Comparison of ENCODE assay signal across 17 cellular contexts in the genomic region with DNA sequence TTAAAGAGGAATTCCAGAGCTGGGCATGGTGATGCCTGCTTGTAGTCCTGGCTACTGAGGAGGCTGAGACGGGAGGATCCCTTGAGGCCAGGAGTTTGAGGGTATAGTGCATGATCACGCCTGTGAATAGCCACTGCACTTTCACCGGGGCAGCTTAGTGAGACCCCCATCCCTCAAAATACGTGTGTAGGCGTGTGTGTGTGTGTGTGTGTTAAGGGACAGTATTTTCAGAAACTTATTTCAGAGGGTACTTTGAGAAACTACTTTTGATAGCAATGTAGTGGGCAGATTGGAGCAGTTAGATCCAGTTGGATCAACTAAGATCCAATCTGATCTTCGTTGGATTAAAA.
DNase-seq lines count a peak whose midpoint lies in the region; ATAC-seq and TF ChIP-seq lines count a peak whose summit lies in the region.
"Had no signal": no experiment of that assay in that cellular context is flagged by ENCODE, and none has a peak within 500 bp of the region (broad histone marks: within the 10 kb centered on the region; RNA-seq: fewer than 3 reads in every experiment).

No MANE protein-coding gene starts in this region.

- WGBS in mammary epithelial cell (ENCODE audit: low coverage, missing lambda C conversion rate) = 99% methylated on average over 6 of the region's 6 CpGs

- H3K4me2 ChIP-seq in mammary epithelial cell (ENCODE audit: insufficient read depth, low read depth, low read length) = no peak overlapping the region

- H3K9me3 ChIP-seq in mammary epithelial cell (replicated peaks; ENCODE audit: insufficient read depth, low read length) = peaks cover 7% of the 10 kb centered on the region

- no peak overlapping the region for H3K4me3 ChIP-seq in mammary epithelial cell (replicated peaks in 1 of 3; ENCODE audit: insufficient read depth in 1 of 3, low read depth in 2 of 3, low read length in 3 of 3)
- H3K4me3 ChIP-seq: BLaER1 treated with 17β-estradiol and CSF1 and Interleukin-3, amounts not matched to agents 10 nM and 100 nM; GM12878; GM23248 had no signal

- peaks cover 3% of the 10 kb centered on the region for H3K36me3 ChIP-seq in mammary epithelial cell (ENCODE audit: insufficient read depth, low read length)

- dilution Hi-C loops in mammary epithelial cell (cut with HindIII; ENCODE audit: low sequenced_read_pairs) = no loop called here

- H3K9me3 Mint-ChIP-seq in MCF 10A (ENCODE audit: unreplicated experiment) (peaks cover 7% of the 10 kb centered on the region), WTC11 (peaks cover 15% of the 10 kb centered on the region), glutamatergic neuron (ENCODE audit: unreplicated experiment) (no peaks in the 10 kb centered on the region), immature natural killer cell (no peaks in the 10 kb centered on the region)

- no peak for TF ChIP-seq CTCF in MCF 10A (IDR thresholded peaks at IDR 0.05; ENCODE audit: unreplicated experiment)
- no peak for TF ChIP-seq CTCF in mammary epithelial cell (conservative IDR thresholded peaks at IDR 0.05 in 1 of 2, IDR thresholded peaks at IDR 0.05 in 1 of 2; ENCODE audit: extremely low read depth in 1 of 2, insufficient read depth in 1 of 2, low read depth in 1 of 2, low read length in 2 of 2)
- TF ChIP-seq CTCF in WTC11 (IDR thresholded peaks at IDR 0.05) = no peak
- no peak for TF ChIP-seq CTCF in glutamatergic neuron (IDR thresholded peaks at IDR 0.05; ENCODE audit: partially characterized antibody, unreplicated experiment)

- POLR2A ChIA-PET in MCF 10A (lab: Yijun Ruan, JAX) = no interaction called here
- POLR2A ChIA-PET in WTC11 (lab: Charles Lee) = no interaction called here

- H3K4me3 Mint-ChIP-seq in MCF 10A (ENCODE audit: unreplicated experiment) (no peak overlapping the region), WTC11 (no peak overlapping the region), glutamatergic neuron (ENCODE audit: unreplicated experiment) (no peak overlapping the region), immature natural killer cell (no peak overlapping the region)
- H3K4me3 Mint-ChIP-seq: CD4-positive, CD25-positive, alpha-beta regulatory T cell had no signal

- H4K20me1 ChIP-seq in mammary epithelial cell (ENCODE audit: insufficient read depth, low read length) = no peaks in the 10 kb centered on the region

- CTCF ChIA-PET in MCF 10A (lab: Yijun Ruan, JAX) = interaction anchor here (1.6 to 2.3 kb wide), 2 partner anchors 104 to 120 kb away, joined by 3 to 8 read pairs; no protein-coding TSS in a partner anchor
- CTCF ChIA-PET in mammary epithelial cell (lab: Charles Lee; ENCODE audit: low non-redundant PET) = no interaction called here
- CTCF ChIA-PET in WTC11 (lab: Charles Lee) = no interaction called here

- peak overlapping the region; percentile 72 for H3K27ac Mint-ChIP-seq in MCF 10A (ENCODE audit: low read depth, unreplicated experiment)
- H3K27ac Mint-ChIP-seq in WTC11 = peak overlapping the region; percentile 62
- peak overlapping the region; percentile 6 for H3K27ac Mint-ChIP-seq in glutamatergic neuron (ENCODE audit: unreplicated experiment)
- peak overlapping the region in 1 of 6 donors; percentile 5 for H3K27ac Mint-ChIP-seq in immature natural killer cell

- H3K4me1 ChIP-seq in mammary epithelial cell (ENCODE audit: insufficient read depth, low read length) = peaks cover 23% of the 10 kb centered on the region

- in situ Hi-C loops in mammary epithelial cell (cut with MboI; ENCODE audit: low sequenced_read_pairs in 2 of 2) = loop anchor here in 1 of 2 donors (25.0 kb wide), 1 partner anchor 246 kb away; the partner anchor contains the start of gene LRRC8C

- DNase-seq in MCF 10A (ENCODE audit: unreplicated experiment) = no peak
- no peak for DNase-seq in mammary epithelial cell
- DNase-seq in WTC11 (ENCODE audit: low spot score) = no peak
- DNase-seq in glutamatergic neuron = no peak
- no peak for DNase-seq in activated CD8-positive, alpha-beta memory T cell treated with anti-CD3 and anti-CD28 coated beads for 24 hours
- DNase-seq in immature natural killer cell = no peak
- no peak for DNase-seq in hypothalamus (lab: John Stamatoyannopoulos, UW)
- DNase-seq: 8988T; ACHN; Calu3; CD4-positive, CD25-positive, alpha-beta regulatory T cell; DMS 273 treated with DMSO at 0.1 percent for 48 hours; GM23248; H7 had no signal

- H3K27me3 Mint-ChIP-seq in MCF 10A (ENCODE audit: insufficient read depth, unreplicated experiment) (no peaks in the 10 kb centered on the region), WTC11 (ENCODE audit: low read depth) (no peaks in the 10 kb centered on the region), glutamatergic neuron (ENCODE audit: unreplicated experiment) (peaks cover 1% of the 10 kb centered on the region), immature natural killer cell (ENCODE audit: low read depth in 3 of 3) (no peaks in the 10 kb centered on the region)
- H3K27me3 Mint-ChIP-seq: CD4-positive, CD25-positive, alpha-beta regulatory T cell had no signal

- intact Hi-C loops in MCF 10A (cut with micrococcal nuclease) = no loop called here
- intact Hi-C loops in mammary epithelial cell (cut with micrococcal nuclease) = no loop called here

- no peak overlapping the region for H3K9ac ChIP-seq in mammary epithelial cell (ENCODE audit: insufficient read depth, low read length)
- H3K9ac ChIP-seq: BLaER1 treated with 17β-estradiol and CSF1 and Interleukin-3, amounts not matched to agents 10 nM and 100 nM; GM23248 had no signal

- H3K4me1 Mint-ChIP-seq in MCF 10A (ENCODE audit: insufficient read depth, unreplicated experiment) (peaks cover 38% of the 10 kb centered on the region), WTC11 (peaks cover 26% of the 10 kb centered on the region), glutamatergic neuron (ENCODE audit: low read depth, unreplicated experiment) (peaks cover 5% of the 10 kb centered on the region), immature natural killer cell (peaks cover 12 to 20% of the 10 kb centered on the region in 2 donors)

- H3K27ac ChIP-seq in mammary epithelial cell (ENCODE audit: insufficient read depth, low read depth, low read length) (no peak overlapping the region), temporal lobe (ENCODE audit: low read depth, low read length) (peak overlapping the region; percentile 44)
- H3K27ac ChIP-seq: BLaER1 treated with 17β-estradiol and CSF1 and Interleukin-3, amounts not matched to agents 10 nM and 100 nM; GM23248 had no signal

- H3K27me3 ChIP-seq in mammary epithelial cell (ENCODE audit: insufficient read depth, low read length) = no peaks in the 10 kb centered on the region
- H3K27me3 ChIP-seq: BLaER1 treated with 17β-estradiol and CSF1 and Interleukin-3, amounts not matched to agents 10 nM and 100 nM had no signal

- BruUV-seq in MCF 10A (replicated peaks; lab: Mats Ljungman, UMichigan) = no TSS peak
- BruUV-seq in mammary epithelial cell (replicated peaks; lab: Mats Ljungman, UMichigan) = no TSS peak

- H3K36me3 Mint-ChIP-seq in MCF 10A (ENCODE audit: insufficient read depth, unreplicated experiment) = peaks cover 11% of the 10 kb centered on the region
- H3K36me3 Mint-ChIP-seq in WTC11 = peaks cover 24% of the 10 kb centered on the region
- H3K36me3 Mint-ChIP-seq in glutamatergic neuron (ENCODE audit: unreplicated experiment) = peaks cover 11% of the 10 kb centered on the region
- peaks cover 6 to 16% (median 13%) of the 10 kb centered on the region in 3 donors for H3K36me3 Mint-ChIP-seq in immature natural killer cell

- peaks cover 27% of the 10 kb centered on the region for H3K79me2 ChIP-seq in mammary epithelial cell (ENCODE audit: insufficient read depth, low read length)

- no peak for ATAC-seq in WTC11
- ATAC-seq: GM12878 had no signal

- H2AFZ ChIP-seq in mammary epithelial cell (ENCODE audit: low read depth, low read length) = no peak overlapping the region
- H2AFZ ChIP-seq: GM23248 had no signal

TF ChIP-seq in WTC11, 78 proteins besides CTCF, POLR2A, EP300 and RAD21:
- TF ChIP-seq EMX1 (CRISPR knock-in tag; IDR thresholded peaks at IDR 0.05) (no peak), ZNF121 (CRISPR knock-in tag; IDR thresholded peaks at IDR 0.05) (peak; percentile 91)
